In the genomic region with DNA sequence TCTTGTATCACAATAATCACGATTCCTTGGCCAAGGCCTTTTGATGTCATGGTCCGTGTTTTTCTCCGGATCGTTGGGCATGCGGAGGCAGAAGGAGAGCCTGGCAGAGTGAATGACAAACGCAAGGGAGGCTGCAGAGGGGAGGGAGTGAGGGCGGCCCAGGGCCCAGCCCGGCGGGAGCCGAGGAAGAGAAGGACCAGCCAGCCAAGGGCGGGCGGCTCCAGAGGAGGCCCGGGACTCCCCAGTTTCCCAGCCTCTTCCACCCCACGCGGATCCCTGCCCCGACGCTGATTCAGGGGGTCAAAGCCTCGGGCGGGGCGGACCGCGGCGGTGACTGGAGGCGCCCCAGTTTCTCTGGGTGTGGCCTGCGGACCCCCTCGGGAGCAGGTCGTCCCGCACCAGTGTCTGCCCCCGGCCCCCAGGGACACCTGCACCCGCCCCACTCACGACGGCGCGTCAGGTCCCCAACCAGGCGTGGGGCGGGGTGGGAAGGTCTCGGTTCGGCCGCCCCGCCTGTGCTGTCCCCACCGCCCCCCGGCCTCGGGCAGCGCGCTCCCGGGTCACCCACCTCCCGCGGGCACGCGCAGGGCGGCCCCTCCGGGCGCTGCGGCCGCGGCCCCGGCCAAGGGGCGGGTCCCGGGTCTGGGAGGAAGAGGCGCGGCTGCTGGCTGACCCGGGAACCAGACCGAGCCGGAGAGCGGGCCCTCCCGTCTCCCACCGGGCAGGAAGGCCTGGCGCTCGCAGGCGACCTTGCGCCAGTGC, we compare ENCODE assay signal across 9 cellular contexts. TPM values are rescaled to one million over a fixed set of nuclear protein-coding genes. Genes with fewer than 3 reads are reported as not detected.
DNase-seq lines count a peak whose midpoint lies in the region; ATAC-seq and TF ChIP-seq lines count a peak whose summit lies in the region.
"Not testable (repeated sequence)": the region's sequence is repeated elsewhere in the genome, so short reads cannot be mapped to it uniquely, and the experiment has no call there.
"Had no signal": no experiment of that assay in that cellular context is flagged by ENCODE, and none has a peak within 500 bp of the region (broad histone marks: within the 10 kb centered on the region; RNA-seq: fewer than 3 reads in every experiment).

No MANE protein-coding gene starts in this region.

- DNase-seq in MG63 (peak; percentile 8), endothelial cell (ENCODE audit: low spot score) (peak; percentile 42), right cardiac atrium (peak; percentile 68 to 86 (median 83)), mucosa of descending colon (peak; percentile 11 to 78 (median 41)), tibial nerve (ENCODE audit: low spot score in 2 of 2) (peak in 1 of 2 donors; percentile 31)
- DNase-seq in activated naive CD8-positive, alpha-beta T cell treated with anti-CD3 and anti-CD28 coated beads, Interleukin-2, amount 50 U/mL, for 24 hours; sigmoid colon: not testable (repeated sequence)

- H3K4me3 Mint-ChIP-seq in activated naive CD8-positive, alpha-beta T cell treated with anti-CD3 and anti-CD28 coated beads, Interleukin-2, amount 50 U/mL, for 24 hours; endothelial cell (ENCODE audit: unreplicated experiment): not testable (repeated sequence)

- intact Hi-C loops in right cardiac atrium (cut with DNase I); mucosa of descending colon (cut with DNase I, micrococcal nuclease); sigmoid colon (cut with DNase I): not testable (repeated sequence)

- not testable (repeated sequence) for H3K9me3 Mint-ChIP-seq in activated naive CD8-positive, alpha-beta T cell treated with anti-CD3 and anti-CD28 coated beads, Interleukin-2, amount 50 U/mL, for 24 hours; endothelial cell (ENCODE audit: unreplicated experiment)

- WGBS in right cardiac atrium: 2% methylated on average over 23 of the region's 71 CpGs
- WGBS in sigmoid colon, 2 donors: 0 to 3% methylated on average over 27 to 35 of the region's 71 CpGs
- WGBS in tibial nerve, 2 donors: no CpG with 5 or more reads among the region's 71 CpGs

- not testable (repeated sequence) for H3K27ac Mint-ChIP-seq in activated naive CD8-positive, alpha-beta T cell treated with anti-CD3 and anti-CD28 coated beads, Interleukin-2, amount 50 U/mL, for 24 hours; endothelial cell (ENCODE audit: unreplicated experiment)

- H3K27ac ChIP-seq in right cardiac atrium (ENCODE audit: low read length): not testable (repeated sequence)
- H3K27ac ChIP-seq in sigmoid colon (peak overlapping the region; percentile 79 to 81 (median 80)), tibial nerve (peak overlapping the region; percentile 56 to 89 (median 80))

- H3K27me3 Mint-ChIP-seq in activated naive CD8-positive, alpha-beta T cell treated with anti-CD3 and anti-CD28 coated beads, Interleukin-2, amount 50 U/mL, for 24 hours; endothelial cell (ENCODE audit: unreplicated experiment): not testable (repeated sequence)

- not testable (repeated sequence) for TF ChIP-seq EP300 in sigmoid colon (IDR thresholded peaks at IDR 0.05); tibial nerve (IDR thresholded peaks at IDR 0.05)

- TF ChIP-seq POLR2A in sigmoid colon (IDR thresholded peaks at IDR 0.05); tibial nerve (IDR thresholded peaks at IDR 0.05): not testable (repeated sequence)

- not testable (repeated sequence) for H3K36me3 Mint-ChIP-seq in activated naive CD8-positive, alpha-beta T cell treated with anti-CD3 and anti-CD28 coated beads, Interleukin-2, amount 50 U/mL, for 24 hours (ENCODE audit: low read depth); endothelial cell (ENCODE audit: low read depth, unreplicated experiment)

- H3K4me3 ChIP-seq in MG63, mucosa of descending colon: not testable (repeated sequence)
- H3K4me3 ChIP-seq in right cardiac atrium (ENCODE audit: low read length): peak overlapping the region; percentile 20
- peak overlapping the region; percentile 34 to 49 (median 46) for H3K4me3 ChIP-seq in sigmoid colon
- H3K4me3 ChIP-seq in tibial nerve: peak overlapping the region; percentile 33 to 58 (median 42)

- not testable (repeated sequence) for H3K4me1 ChIP-seq in right cardiac atrium (ENCODE audit: control insufficient read depth, insufficient read depth, low read length); mucosa of descending colon (ENCODE audit: low read depth); sigmoid colon; tibial nerve

- ATAC-seq in GM19351 (IDR thresholded peaks at IDR 0.05; ENCODE audit: unreplicated experiment) (peak; percentile 48), right cardiac atrium (peak; percentile 93 to 95), mucosa of descending colon (peak; percentile 84)
- peak; percentile 33 for ATAC-seq in activated naive CD8-positive, alpha-beta T cell treated with anti-CD3 and anti-CD28 coated beads, Interleukin-2, amount 50 U/mL, for 24 hours

- H3K36me3 ChIP-seq in MG63; mucosa of descending colon (ENCODE audit: low read depth); sigmoid colon; tibial nerve: not testable (repeated sequence)

- H3K4me1 Mint-ChIP-seq in activated naive CD8-positive, alpha-beta T cell treated with anti-CD3 and anti-CD28 coated beads, Interleukin-2, amount 50 U/mL, for 24 hours; endothelial cell (ENCODE audit: unreplicated experiment): not testable (repeated sequence)

- TF ChIP-seq CTCF in endothelial cell (IDR thresholded peaks at IDR 0.05; ENCODE audit: unreplicated experiment); mucosa of descending colon (IDR thresholded peaks at IDR 0.05); sigmoid colon (IDR thresholded peaks at IDR 0.05); tibial nerve (IDR thresholded peaks at IDR 0.05): not testable (repeated sequence)

- not testable (repeated sequence) for H3K9me3 ChIP-seq in MG63; right cardiac atrium (ENCODE audit: control insufficient read depth, low read length); mucosa of descending colon; sigmoid colon; tibial nerve

- H3K27me3 ChIP-seq in MG63; right cardiac atrium (ENCODE audit: control insufficient read depth, insufficient read depth); sigmoid colon; tibial nerve: not testable (repeated sequence)

RNA-seq across cellular contexts. Expression of a gene that starts 14.5 kb away (rescaled TPM):
- not detected in 2 replicates for total RNA-seq in MG63 (2014; rRNA removed; shearing (Covaris generic); ENCODE audit: low replicate concordance)
- total RNA-seq in endothelial cell (ENCODE audit: unreplicated experiment): 0.26 TPM
- under 1 TPM in 2 of 4 donors, not detected in 2; 0.24 to 0.31 TPM for total RNA-seq in right cardiac atrium
- 0.11 TPM for polyA plus RNA-seq in right cardiac atrium
- total RNA-seq in mucosa of descending colon: 1 to 10 TPM; 1.1 to 5.5 (median 2.0) TPM
- 1 to 10 TPM in 1 of 4 donors, under 1 TPM in 1, not detected in 2; 0.49 to 1.7 TPM for total RNA-seq in sigmoid colon
- polyA plus RNA-seq in sigmoid colon: under 1 TPM in 1 of 3 donors, not detected in 2; 0.83 TPM
- 10 to 100 TPM in 2 of 4 donors, 1 to 10 TPM in 2; 2.7 to 20.0 (median 9.0) TPM for total RNA-seq in tibial nerve

RNA-seq across cellular contexts. Expression of a gene that starts 30.7 kb away (rescaled TPM):
- total RNA-seq in MG63 (2014; rRNA removed; shearing (Covaris generic); ENCODE audit: low replicate concordance): 1.4 and 1.8 TPM in 2 replicates
- total RNA-seq in endothelial cell (ENCODE audit: unreplicated experiment) (3.3 TPM), right cardiac atrium (1 to 10 TPM in 3 of 4 donors, not detected in 1; 2.5 to 2.9 (median 2.6) TPM), mucosa of descending colon (10 to 100 TPM in 2 of 3 donors, under 1 TPM in 1; 0.80 to 36.1 (median 17.5) TPM), sigmoid colon (1 to 10 TPM in 3 of 4 donors, not detected in 1; 1.1 to 9.1 (median 1.6) TPM), tibial nerve (10 to 100 TPM in 1 of 4 donors, 1 to 10 TPM in 2, not detected in 1; 5.5 to 21.1 (median 8.3) TPM)
- polyA plus RNA-seq in right cardiac atrium (3.0 TPM), sigmoid colon (10 to 100 TPM in 1 of 3 donors, 1 to 10 TPM in 2; 1.8 to 27.1 (median 4.2) TPM)
- total RNA-seq: activated CD8-positive, alpha-beta memory T cell treated with anti-CD3 and anti-CD28 coated beads for 36 hours had no signal

Comparison
In these comparisons a context has a peak if more than half of its experiments do, and no peak if none do; other contexts are left out.
1. ATAC-seq: peak in every context shown above with its lines; median percentile 94 in right cardiac atrium; 84 in mucosa of descending colon; 48 in GM19351; 33 in activated naive CD8-positive, alpha-beta T cell treated with anti-CD3 and anti-CD28 coated beads, Interleukin-2, amount 50 U/mL, for 24 hours.